Comparison of ENCODE assay signal across 31 cellular contexts in genomic region chr2:3678212-3678611, GRCh38. TPM values are rescaled to one million over a fixed set of nuclear protein-coding genes. Genes with fewer than 3 reads are reported as not detected.
"Had no signal": no experiment of that assay in that cellular context is flagged by ENCODE, and none has a peak within 500 bp of the region (broad histone marks: within the 10 kb centered on the region; RNA-seq: fewer than 3 reads in every experiment).

No MANE protein-coding gene starts in this region.

- H3K27ac Mint-ChIP-seq: stimulated activated effector memory CD8-positive, alpha-beta T cell treated with anti-CD3 and anti-CD28 coated beads, Interleukin-12 subunit alpha, Interleukin-12 subunit beta, amount 100 ng/mL, for 72 hours; stimulated activated memory B cell treated with anti-CD40 and anti-IgM and Interleukin-4, amounts not matched to agents 10 μg/mL and 1 μg/mL and 100 μg/mL, for 72 hours; stimulated activated naive B cell treated with anti-CD40 and anti-IgM and Interleukin-4, amounts not matched to agents 10 μg/mL and 1 μg/mL and 100 μg/mL, for 72 hours; stimulated activated naive CD8-positive, alpha-beta T cell treated with anti-CD3 and anti-CD28 coated beads, Interleukin-15, amount 100 ng/mL, for 72 hours; stimulated activated naive CD8-positive, alpha-beta T cell treated with anti-CD3 and anti-CD28 coated beads, Interleukin-15, Interleukin-2, amounts not matched to agents 100 ng/mL and 50 ng/mL, for 24 hours had no signal

- H3K27me3 Mint-ChIP-seq: stimulated activated memory B cell treated with anti-CD40 and anti-IgM and Interleukin-4, amounts not matched to agents 10 μg/mL and 1 μg/mL and 100 μg/mL, for 72 hours had no signal

- H3K36me3 Mint-ChIP-seq: stimulated activated effector memory CD8-positive, alpha-beta T cell treated with anti-CD3 and anti-CD28 coated beads, Interleukin-12 subunit alpha, Interleukin-12 subunit beta, amount 100 ng/mL, for 72 hours; stimulated activated memory B cell treated with anti-CD40 and anti-IgM and Interleukin-4, amounts not matched to agents 10 μg/mL and 1 μg/mL and 100 μg/mL, for 72 hours; stimulated activated naive B cell treated with anti-CD40 and anti-IgM and Interleukin-4, amounts not matched to agents 10 μg/mL and 1 μg/mL and 100 μg/mL, for 72 hours had no signal

- H3K4me3 ChIP-seq: stomach, suprapubic skin, testis, thoracic aorta, thyroid gland, tibial artery, tibial nerve, transverse colon, upper lobe of left lung, upper lobe of right lung, uterus, vagina had no signal

- H3K4me3 Mint-ChIP-seq: stimulated activated effector memory CD8-positive, alpha-beta T cell treated with anti-CD3 and anti-CD28 coated beads, Interleukin-12 subunit alpha, Interleukin-12 subunit beta, amount 100 ng/mL, for 72 hours; stimulated activated memory B cell treated with anti-CD40 and anti-IgM and Interleukin-4, amounts not matched to agents 10 μg/mL and 1 μg/mL and 100 μg/mL, for 72 hours; stimulated activated naive B cell treated with anti-CD40 and anti-IgM and Interleukin-4, amounts not matched to agents 10 μg/mL and 1 μg/mL and 100 μg/mL, for 72 hours; stimulated activated naive CD8-positive, alpha-beta T cell treated with anti-CD3 and anti-CD28 coated beads, Interleukin-15, amount 100 ng/mL, for 72 hours; stimulated activated naive CD8-positive, alpha-beta T cell treated with anti-CD3 and anti-CD28 coated beads, Interleukin-15, Interleukin-2, amounts not matched to agents 100 ng/mL and 50 ng/mL, for 24 hours had no signal

- H3K4me1 Mint-ChIP-seq: stimulated activated effector memory CD8-positive, alpha-beta T cell treated with anti-CD3 and anti-CD28 coated beads, Interleukin-12 subunit alpha, Interleukin-12 subunit beta, amount 100 ng/mL, for 72 hours; stimulated activated memory B cell treated with anti-CD40 and anti-IgM and Interleukin-4, amounts not matched to agents 10 μg/mL and 1 μg/mL and 100 μg/mL, for 72 hours; stimulated activated naive B cell treated with anti-CD40 and anti-IgM and Interleukin-4, amounts not matched to agents 10 μg/mL and 1 μg/mL and 100 μg/mL, for 72 hours; stimulated activated naive CD8-positive, alpha-beta T cell treated with anti-CD3 and anti-CD28 coated beads, Interleukin-15, amount 100 ng/mL, for 72 hours had no signal

- DNase-seq: stimulated activated CD4-positive, alpha-beta T cell treated with anti-CD3 and anti-CD28 coated beads, Interleukin-2, amount 100 ng/mL, for 48 hours; stimulated activated CD4-positive, alpha-beta T cell treated with anti-CD3 and anti-CD28 coated beads, Interleukin-4, amount 100 ng/mL, for 1 hour; stimulated activated CD4-positive, alpha-beta T cell treated with anti-CD3 and anti-CD28 coated beads, Interleukin-4, amount 100 ng/mL, for 24 hours; stimulated activated CD4-positive, alpha-beta T cell treated with anti-CD3 and anti-CD28 coated beads, Interleukin-4, amount 100 ng/mL, for 4 hours; stimulated activated CD8-positive, alpha-beta memory T cell treated with anti-CD3 and anti-CD28 coated beads, Interleukin-4, amount 100 ng/mL, for 48 hours; stimulated activated naive B cell treated with anti-CD40 and anti-IgM and Interleukin-4, amounts not matched to agents 10 μg/mL and 1 μg/mL and 100 μg/mL, for 72 hours; stimulated activated naive CD4-positive, alpha-beta T cell; stimulated activated naive CD4-positive, alpha-beta T cell treated with Interleukin-2 at 50 U/mL for 16 hours; stimulated activated naive CD8-positive, alpha-beta T cell treated with anti-CD3 and anti-CD28 coated beads, Interleukin-15, amount 100 ng/mL, for 72 hours; stimulated activated naive CD8-positive, alpha-beta T cell treated with anti-CD3 and anti-CD28 coated beads, Interleukin-15, Interleukin-2, amounts not matched to agents 100 U/mL and 50 U/mL, for 24 hours; stomach; substantia nigra; testis; thyroid gland; tibial artery; transverse colon; trophoblast cell; upper lobe of left lung; uterus had no signal

- H3K27ac ChIP-seq: stomach, suprapubic skin, testis, thoracic aorta, thyroid gland, tibial artery, tibial nerve, transverse colon, upper lobe of left lung, upper lobe of right lung, uterus, vagina had no signal

- H3K27me3 ChIP-seq: testis, thyroid gland, tibial nerve, transverse colon, upper lobe of left lung, upper lobe of right lung, uterus, vagina had no signal

- H3K9me3 ChIP-seq: stomach, suprapubic skin, testis, thoracic aorta, thyroid gland, tibial artery, tibial nerve, transverse colon, upper lobe of left lung, upper lobe of right lung, uterus, vagina had no signal

- H3K4me1 ChIP-seq: stomach, suprapubic skin, testis, thyroid gland, tibial artery, tibial nerve, transverse colon, upper lobe of left lung, upper lobe of right lung, uterus, vagina had no signal

- ATAC-seq: stimulated activated effector memory CD8-positive, alpha-beta T cell treated with anti-CD3 and anti-CD28 coated beads, Interleukin-12 subunit alpha, Interleukin-12 subunit beta, amount 100 ng/mL, for 72 hours; stimulated activated memory B cell treated with anti-CD40 and anti-IgM and Interleukin-4, amounts not matched to agents 10 μg/mL and 1 μg/mL and 100 μg/mL, for 72 hours; stimulated activated naive B cell treated with anti-CD40 and anti-IgM and Interleukin-4, amounts not matched to agents 10 μg/mL and 1 μg/mL and 100 μg/mL, for 72 hours; stimulated activated naive CD8-positive, alpha-beta T cell treated with anti-CD3 and anti-CD28 coated beads, Interleukin-15, amount 100 ng/mL, for 72 hours; stimulated activated naive CD8-positive, alpha-beta T cell treated with anti-CD3 and anti-CD28 coated beads, Interleukin-15, Interleukin-2, amounts not matched to agents 100 U/mL and 50 U/mL, for 24 hours; upper lobe of right lung had no signal

- H3K9me3 Mint-ChIP-seq: stimulated activated effector memory CD8-positive, alpha-beta T cell treated with anti-CD3 and anti-CD28 coated beads, Interleukin-12 subunit alpha, Interleukin-12 subunit beta, amount 100 ng/mL, for 72 hours; stimulated activated memory B cell treated with anti-CD40 and anti-IgM and Interleukin-4, amounts not matched to agents 10 μg/mL and 1 μg/mL and 100 μg/mL, for 72 hours; stimulated activated naive CD8-positive, alpha-beta T cell treated with anti-CD3 and anti-CD28 coated beads, Interleukin-15, amount 100 ng/mL, for 72 hours; stimulated activated naive CD8-positive, alpha-beta T cell treated with anti-CD3 and anti-CD28 coated beads, Interleukin-15, Interleukin-2, amounts not matched to agents 100 ng/mL and 50 ng/mL, for 24 hours had no signal

- FAIRE-seq: urothelium cell line had no signal

- H3K36me3 ChIP-seq: stomach, suprapubic skin, thoracic aorta, thyroid gland, tibial artery, tibial nerve, transverse colon, upper lobe of left lung, upper lobe of right lung, uterus, vagina had no signal

RNA-seq across cellular contexts. Expression of gene ALLC, which starts 20.2 kb away (rescaled TPM):
- total RNA-seq: stomach, subcutaneous adipose tissue, suprapubic skin, temporal lobe, thyroid gland, transverse colon, upper lobe of left lung, upper lobe of right lung, ureter, uterus, vagina had no signal
- polyA plus RNA-seq: stomach had no signal

RNA-seq across cellular contexts. Expression of gene DCDC2C, which starts 25.2 kb away (rescaled TPM):
- total RNA-seq: stomach, subcutaneous adipose tissue, transverse colon, upper lobe of left lung, upper lobe of right lung, ureter, uterus, vagina had no signal
- polyA plus RNA-seq: stomach had no signal
